Comparison of ENCODE assay signal across 22 cellular contexts in the genomic region with DNA sequence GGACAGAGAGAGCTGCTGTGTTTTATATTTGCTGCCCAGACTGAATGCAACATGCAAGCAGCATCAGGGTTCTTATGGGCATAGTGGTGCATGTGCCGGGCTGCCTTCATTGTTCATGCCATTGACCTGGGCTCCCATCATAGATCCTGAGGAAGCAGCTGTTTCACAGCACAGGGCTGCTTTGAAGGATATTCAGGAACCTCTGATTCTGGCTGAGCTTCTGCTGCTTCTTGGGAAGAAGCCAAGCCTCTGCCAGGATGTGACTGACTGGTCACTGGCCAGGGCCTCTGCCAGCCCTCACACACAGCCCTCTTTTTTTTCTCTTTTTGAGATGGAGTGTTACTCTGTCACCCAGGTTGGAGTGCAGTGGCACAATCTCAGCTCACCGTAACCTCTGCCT. TPM values are rescaled to one million over a fixed set of nuclear protein-coding genes. Genes with fewer than 3 reads are reported as not detected.
DNase-seq lines count a peak whose midpoint lies in the region; ATAC-seq and TF ChIP-seq lines count a peak whose summit lies in the region.
"Had no signal": no experiment of that assay in that cellular context is flagged by ENCODE, and none has a peak within 500 bp of the region (broad histone marks: within the 10 kb centered on the region; RNA-seq: fewer than 3 reads in every experiment).

No MANE protein-coding gene starts in this region.

- DNase-seq in AG10803 (ENCODE audit: low read depth) (peak; percentile 26), amygdala (lab: John Stamatoyannopoulos, UW) (peak in 33 of 56 donors; percentile 7 to 69 (median 31)), heart right ventricle (peak in 1 of 2 donors; percentile 45), pons (ENCODE audit: low spot score) (peak; percentile 85), NCI-H524 (lab: John Stamatoyannopoulos, UW) (no peak), T-helper 9 cell (no peak), islet precursor cell (no peak)
- DNase-seq: ACHN; activated CD4-positive, alpha-beta T cell treated with anti-CD3 and anti-CD28 coated beads for 1 hour; activated CD8-positive, alpha-beta memory T cell treated with anti-CD3 and anti-CD28 coated beads, Interleukin-2, amount 10 ng/mL, durations not matched to agents 7 days and 5 days; activated naive CD8-positive, alpha-beta T cell treated with anti-CD3 and anti-CD28 coated beads, Interleukin-2, amount 10 ng/mL, durations not matched to agents 7 days and 5 days; CD4-positive, alpha-beta T cell; left colon; NCI-H2081 treated with DMSO at 0.1 percent for 48 hours; NCI-H526 treated with DMSO at 0.1 percent for 48 hours; T1000 had no signal

- H3K27ac ChIP-seq in heart right ventricle: no peak overlapping the region
- H3K27ac ChIP-seq: HL-60, skin epidermis had no signal

- 64 to 77% methylated on average over 2 of the region's 2 CpGs for WGBS in heart right ventricle, 2 donors

- H3K36me3 ChIP-seq in heart right ventricle: peaks cover 0 to 97% (median 36%) of the 10 kb centered on the region in 9 donors

- ATAC-seq in heart right ventricle: peak in 7 of 8 donors; percentile 49 to 83 (median 74)
- ATAC-seq in GM18858 (IDR thresholded peaks at IDR 0.05; ENCODE audit: unreplicated experiment): no peak
- ATAC-seq: activated CD8-positive, alpha-beta memory T cell treated with anti-CD3 and anti-CD28 coated beads, Interleukin-2, amount 10 ng/mL, durations not matched to agents 7 days and 5 days; activated T-helper 17 cell treated with anti-CD3 and anti-CD28 coated beads, Interleukin-2, amount 50 U/mL, for 72 hours; left colon had no signal

- H3K4me1 ChIP-seq in heart right ventricle: peaks cover 0 to 11% (median 0%) of the 10 kb centered on the region in 9 donors

- TF ChIP-seq CTCF in AG10803 (conservative IDR thresholded peaks at IDR 0.05; ENCODE audit: low read length) (no peak), heart right ventricle (IDR thresholded peaks at IDR 0.05) (no peak)

- H3K9me3 ChIP-seq in heart right ventricle: no peaks in the 10 kb centered on the region
- H3K9me3 ChIP-seq: tibial nerve had no signal

- H3K27me3 ChIP-seq in heart right ventricle: no peaks in the 10 kb centered on the region
- H3K27me3 ChIP-seq: tibial nerve had no signal

- H3K4me3 ChIP-seq in AG10803 (ENCODE audit: low read length) (no peak overlapping the region), heart right ventricle (no peak overlapping the region)
- H3K4me3 ChIP-seq: skin epidermis, tibial nerve had no signal

- intact Hi-C loops in heart right ventricle (cut with DNase I): no loop called here

RNA-seq across cellular contexts. Expression of a gene that starts 43.3 kb away (rescaled TPM):
- total RNA-seq in heart right ventricle: 1 to 10 TPM in 7 of 10 donors, under 1 TPM in 3; 0.36 to 1.7 (median 1.1) TPM
- 1 to 10 TPM; 1.7 to 2.8 TPM for polyA plus RNA-seq in heart right ventricle
- total RNA-seq: CD4-positive, alpha-beta T cell; OCI-LY7 had no signal

Comparison
In these comparisons a context has a peak if more than half of its experiments do, and no peak if none do; other contexts are left out.
1. DNase-seq: peak in AG10803 (single experiment), amygdala (33 of 56) and pons (single experiment); none in NCI-H524 (0 of 2), T-helper 9 cell (single experiment) and islet precursor cell (single experiment).